Comparison of ENCODE assay signal across 8 cellular contexts in genomic region chr9:27573699-27574265, GRCh38. TPM values are rescaled to one million over a fixed set of nuclear protein-coding genes. Genes with fewer than 3 reads are reported as not detected.
A peak's percentile ranks its signal among the peaks of the same experiment; 100 is the strongest.
DNase-seq lines count a peak whose midpoint lies in the region; TF ChIP-seq lines count a peak whose summit lies in the region.

No MANE protein-coding gene starts in this region.

- peak overlapping the region; percentile 93 for H2AFZ ChIP-seq in neural progenitor cell (replicated peaks)

- in situ Hi-C loops in HAP-1 (cut with MboI; ENCODE audit: low sequenced_read_pairs) = no loop called here

- H3K9ac ChIP-seq in ES-I3 (ENCODE audit: low read depth, low read length) (peak overlapping the region; percentile 90), neural progenitor cell (peak overlapping the region; percentile 52), stomach smooth muscle (ENCODE audit: low read length in 2 of 2) (peak overlapping the region; percentile 85 to 94)

- H3F3A ChIP-seq in neural progenitor cell (ENCODE audit: low read depth) = peaks cover 29% of the 10 kb centered on the region

- TF ChIP-seq CTCF in neural progenitor cell (IDR thresholded peaks at IDR 0.05) = no peak

- peaks cover 18% of the 10 kb centered on the region for H4K20me1 ChIP-seq in neural progenitor cell (ENCODE audit: low read depth)

- H3K36me3 Mint-ChIP-seq in neural progenitor cell = peaks cover 6% of the 10 kb centered on the region

- H3K27me3 Mint-ChIP-seq in neural progenitor cell (ENCODE audit: insufficient read depth, low read depth) = peaks cover 6% of the 10 kb centered on the region

- peaks cover 28% of the 10 kb centered on the region for H3K4me1 Mint-ChIP-seq in neural progenitor cell

- H3K4me1 ChIP-seq in ES-I3 (ENCODE audit: insufficient read depth, low read length) (peaks cover 6% of the 10 kb centered on the region), HAP-1 (peaks cover 11% of the 10 kb centered on the region), neural progenitor cell (peaks cover 16% of the 10 kb centered on the region), stomach smooth muscle (ENCODE audit: control insufficient read depth, insufficient read depth, low read length) (peaks cover 9% of the 10 kb centered on the region)

- H3K4me3 ChIP-seq in HAP-1 = peak overlapping the region; percentile 81
- peak overlapping the region; percentile 64 for H3K4me3 ChIP-seq in MG63
- peak overlapping the region; percentile 88 for H3K4me3 ChIP-seq in neural progenitor cell
- H3K4me3 ChIP-seq in stomach smooth muscle (ENCODE audit: low read length in 2 of 2) = peak overlapping the region; percentile 88 to 91

- H3K27ac Mint-ChIP-seq in neural progenitor cell = peak overlapping the region; percentile 98

- H3K79me2 ChIP-seq in neural progenitor cell (ENCODE audit: low read depth) = peaks cover 41% of the 10 kb centered on the region

- H3K27ac ChIP-seq in neural progenitor cell (peak overlapping the region; percentile 92), stomach smooth muscle (ENCODE audit: low read length) (peak overlapping the region; percentile 94)

- H3K9me3 Mint-ChIP-seq in neural progenitor cell = peaks cover 7% of the 10 kb centered on the region

- H3K9me3 ChIP-seq in ES-I3 (ENCODE audit: control insufficient read depth, insufficient read depth, low read length) (peaks cover 3% of the 10 kb centered on the region; the same call in 1 of the 2 replicates), HAP-1 (no peaks in the 10 kb centered on the region), MG63 (no peaks in the 10 kb centered on the region), neural progenitor cell (ENCODE audit: low read depth) (no peaks in the 10 kb centered on the region), stomach smooth muscle (ENCODE audit: control insufficient read depth in 2 of 2, low read length in 2 of 2) (no peaks in the 10 kb centered on the region)

- H3K4me2 ChIP-seq in neural progenitor cell = peak overlapping the region; percentile 89

- no peaks in the 10 kb centered on the region for H3K27me3 ChIP-seq in HAP-1 (ENCODE audit: low read depth)
- H3K27me3 ChIP-seq in MG63 = no peaks in the 10 kb centered on the region
- no peaks in the 10 kb centered on the region for H3K27me3 ChIP-seq in neural progenitor cell
- no peaks in the 10 kb centered on the region for H3K27me3 ChIP-seq in stomach smooth muscle (ENCODE audit: control insufficient read depth in 1 of 2, insufficient read depth in 2 of 2, low read length in 2 of 2)

- peak overlapping the region; percentile 99 for H3K4me3 Mint-ChIP-seq in neural progenitor cell

- H3K36me3 ChIP-seq in ES-I3 (ENCODE audit: insufficient read depth, low read length) (no peaks in the 10 kb centered on the region), HAP-1 (replicated peaks) (no peaks in the 10 kb centered on the region), MG63 (no peaks in the 10 kb centered on the region), neural progenitor cell (no peaks in the 10 kb centered on the region), stomach smooth muscle (ENCODE audit: control insufficient read depth in 2 of 2, insufficient read depth in 2 of 2, low read length in 2 of 2) (no peaks in the 10 kb centered on the region)

- peak; percentile 96 to 97 for DNase-seq in HAP-1 (ENCODE audit: low spot score in 2 of 2)
- DNase-seq in MG63 = peak; percentile 87
- DNase-seq in SIG-M5 treated with dmso at 0.1 percent for 504 hours (lab: John Stamatoyannopoulos, UW; ENCODE audit: unreplicated experiment) = peak; percentile 98
- peak; percentile 95 for DNase-seq in activated naive CD4-positive, alpha-beta T cell treated with Interleukin-2 at 50 U/mL for 16 hours
- DNase-seq in foreskin melanocyte = peak; percentile 99
- DNase-seq in neural progenitor cell (ENCODE audit: low spot score) = peak; percentile 99

RNA-seq across cellular contexts. Expression of gene C9orf72, which starts 0.5 kb away (rescaled TPM):
- 1.5 and 2.0 TPM in 2 replicates for total RNA-seq in MG63 (2014; rRNA removed; shearing (Covaris generic); ENCODE audit: low replicate concordance)
- total RNA-seq in neural progenitor cell (ENCODE audit: low replicate concordance) = 64.2 and 107 TPM in 2 replicates

RNA-seq across cellular contexts. Expression of gene MOB3B, which starts 44.2 kb away (rescaled TPM):
- not detected in 2 replicates for total RNA-seq in MG63 (2014; rRNA removed; shearing (Covaris generic); ENCODE audit: low replicate concordance)
- 14.0 and 15.3 TPM in 2 replicates for total RNA-seq in neural progenitor cell (ENCODE audit: low replicate concordance)

RNA-seq across cellular contexts. Expression of gene IFNK, which starts 49.7 kb away (rescaled TPM):
- total RNA-seq in MG63 (2014; rRNA removed; shearing (Covaris generic); ENCODE audit: low replicate concordance) = not detected in 2 replicates
- not detected in 2 replicates for total RNA-seq in neural progenitor cell (ENCODE audit: low replicate concordance)

Comparison
In these comparisons a context has a peak if more than half of its experiments do, and no peak if none do; other contexts are left out.
1. Peak in every context shown above with its lines: DNase-seq, H3K4me3 ChIP-seq and H3K27ac ChIP-seq.
2. RNA of gene C9orf72, which starts 0.5 kb away (total RNA-seq): 64.2 to 107 TPM in neural progenitor cell; 1.5 to 2.0 TPM in MG63; every median in the first group is over 10 times any median in the second.
3. RNA of gene MOB3B, which starts 44.2 kb away (total RNA-seq): 14.0 to 15.3 TPM in neural progenitor cell; not detected in MG63; every median in the first group is over 10 times any median in the second.